Comparison of ENCODE assay signal across 8 cellular contexts in the genomic region with DNA sequence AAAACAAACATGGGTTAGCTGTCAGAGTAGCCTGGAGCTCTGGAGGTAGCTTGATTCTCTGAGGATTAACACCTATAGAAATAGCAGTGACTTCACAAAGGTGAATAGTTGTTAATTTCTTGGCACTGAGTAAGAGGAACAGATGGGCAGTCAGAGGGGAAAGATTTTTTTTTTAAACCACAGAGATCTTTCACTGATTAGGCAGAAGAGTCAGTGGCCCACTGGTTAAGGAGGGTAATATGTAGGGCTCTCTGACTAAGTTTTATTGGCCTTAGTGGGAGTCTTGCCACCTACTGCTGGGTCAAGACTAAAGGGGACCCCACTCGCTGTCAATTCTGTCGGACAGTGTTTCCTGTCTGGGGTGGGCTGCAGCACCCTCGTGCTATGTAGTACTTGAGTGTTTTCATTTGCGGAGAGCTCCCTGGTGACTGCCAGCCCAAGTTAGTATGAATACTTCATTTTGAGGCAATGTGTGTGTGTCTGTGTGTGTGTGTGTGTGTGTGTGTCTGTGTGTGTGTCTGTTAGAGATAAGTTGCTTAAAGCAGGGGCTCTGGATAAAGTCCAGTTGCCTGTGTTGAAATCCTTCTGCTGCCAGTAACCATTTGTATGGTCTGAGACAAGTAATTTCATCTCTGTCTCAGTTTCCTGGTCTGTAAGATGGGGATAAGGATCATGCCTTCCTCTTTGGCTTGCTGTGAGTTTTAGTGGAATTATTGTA.
DNase-seq lines count a peak whose midpoint lies in the region; ATAC-seq and TF ChIP-seq lines count a peak whose summit lies in the region.

No MANE protein-coding gene starts in this region.

- H3K4me1 ChIP-seq in liver (ENCODE audit: control insufficient read depth in 4 of 4, insufficient read depth in 4 of 4, low read length in 3 of 4) (peaks cover 6 to 41% (median 17%) of the 10 kb centered on the region in 4 donors), uterus (no peaks in the 10 kb centered on the region)

- peak; percentile 49 for ATAC-seq in GM21825 (IDR thresholded peaks at IDR 0.05; ENCODE audit: unreplicated experiment)
- ATAC-seq in activated naive CD8-positive, alpha-beta T cell treated with anti-CD3 and anti-CD28 coated beads, Interleukin-2, amount 50 U/mL, for 24 hours: peak; percentile 60

- 71% methylated on average over 4 of the region's 4 CpGs for WGBS in liver

- H3K4me1 Mint-ChIP-seq in activated naive CD8-positive, alpha-beta T cell treated with anti-CD3 and anti-CD28 coated beads, Interleukin-2, amount 50 U/mL, for 24 hours: peaks cover 98% of the 10 kb centered on the region

- H3K9me3 ChIP-seq in liver (ENCODE audit: control insufficient read depth in 4 of 4, low read length in 3 of 4) (no peaks in the 10 kb centered on the region), uterus (no peaks in the 10 kb centered on the region)

- H3K4me3 ChIP-seq in liver (ENCODE audit: low read depth in 1 of 3, low read length in 3 of 3) (no peak overlapping the region), uterus (peak overlapping the region in 1 of 2 donors; percentile 4)

- DNase-seq in NCI-H524 (lab: John Stamatoyannopoulos, UW): peak; percentile 7 to 34
- DNase-seq in NCI-H524 treated with DMSO at 0.1 percent for 48 hours (lab: John Stamatoyannopoulos, UW): no peak
- DNase-seq in M059J (ENCODE audit: low read depth): peak; percentile 88
- DNase-seq in activated naive CD8-positive, alpha-beta T cell treated with anti-CD3 and anti-CD28 coated beads, Interleukin-2, amount 50 U/mL, for 24 hours: peak; percentile 38
- peak; percentile 63 to 83 for DNase-seq in uterus
- DNase-seq in posterior cingulate gyrus: no peak

- H3K27me3 Mint-ChIP-seq in activated naive CD8-positive, alpha-beta T cell treated with anti-CD3 and anti-CD28 coated beads, Interleukin-2, amount 50 U/mL, for 24 hours: no peaks in the 10 kb centered on the region

- H3K36me3 ChIP-seq in liver (ENCODE audit: control insufficient read depth in 4 of 4, insufficient read depth in 3 of 4, low read depth in 1 of 4, low read length in 3 of 4) (no peaks in the 10 kb centered on the region), uterus (no peaks in the 10 kb centered on the region)

- H3K27ac Mint-ChIP-seq in activated naive CD8-positive, alpha-beta T cell treated with anti-CD3 and anti-CD28 coated beads, Interleukin-2, amount 50 U/mL, for 24 hours: peak overlapping the region; percentile 90

- peak overlapping the region; percentile 87 for H3K4me3 Mint-ChIP-seq in activated naive CD8-positive, alpha-beta T cell treated with anti-CD3 and anti-CD28 coated beads, Interleukin-2, amount 50 U/mL, for 24 hours

- H3K9me3 Mint-ChIP-seq in activated naive CD8-positive, alpha-beta T cell treated with anti-CD3 and anti-CD28 coated beads, Interleukin-2, amount 50 U/mL, for 24 hours: no peaks in the 10 kb centered on the region

- peak in 1 of 2 donors; percentile 32 for TF ChIP-seq RAD21 in liver (IDR thresholded peaks at IDR 0.05)

- H3K36me3 Mint-ChIP-seq in activated naive CD8-positive, alpha-beta T cell treated with anti-CD3 and anti-CD28 coated beads, Interleukin-2, amount 50 U/mL, for 24 hours (ENCODE audit: low read depth): peaks cover 37% of the 10 kb centered on the region

- H3K27me3 ChIP-seq in liver (ENCODE audit: control insufficient read depth in 4 of 4, insufficient read depth in 4 of 4, low read length in 3 of 4) (no peaks in the 10 kb centered on the region), uterus (no peaks in the 10 kb centered on the region)

- H3K27ac ChIP-seq in liver (ENCODE audit: low read depth in 1 of 2, low read length in 2 of 2) (peak overlapping the region; percentile 87 to 93), uterus (peak overlapping the region; percentile 90 to 99)

- no peak for TF ChIP-seq POLR2A in uterus (IDR thresholded peaks at IDR 0.05)

- intact Hi-C loops in uterus (cut with DNase I; ENCODE audit: low total_unique reads) (no loop called here), posterior cingulate gyrus (cut with DNase I) (no loop called here)

- H3K9ac ChIP-seq in liver (ENCODE audit: low read depth in 1 of 2, low read length in 2 of 2): peak overlapping the region in 1 of 2 donors; percentile 10

- no peak for TF ChIP-seq CTCF in liver (IDR thresholded peaks at IDR 0.05; ENCODE audit: low read depth, low read length, missing input control)
- TF ChIP-seq CTCF in uterus (IDR thresholded peaks at IDR 0.05): no peak

TF ChIP-seq in liver, 16 proteins besides CTCF, POLR2A, EP300 and RAD21:
- TF ChIP-seq YY1 (IDR thresholded peaks at IDR 0.05) (no peak), RXRA (IDR thresholded peaks at IDR 0.05) (peak in 1 of 2 donors; percentile 30), HNF4A (conservative IDR thresholded peaks at IDR 0.05) (peak; percentile 69 to 88), JUND (IDR thresholded peaks at IDR 0.05) (no peak), SP1 (IDR thresholded peaks at IDR 0.05) (peak; percentile 61), HNF4G (IDR thresholded peaks at IDR 0.05) (peak; percentile 58)
- TF ChIP-seq, protein P1, sequence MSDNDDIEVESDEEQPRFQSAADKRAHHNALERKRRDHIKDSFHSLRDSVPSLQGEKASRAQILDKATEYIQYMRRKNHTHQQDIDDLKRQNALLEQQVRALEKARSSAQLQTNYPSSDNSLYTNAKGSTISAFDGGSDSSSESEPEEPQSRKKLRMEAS (IDR thresholded peaks at IDR 0.05): no peak
- TF ChIP-seq, protein P2, sequence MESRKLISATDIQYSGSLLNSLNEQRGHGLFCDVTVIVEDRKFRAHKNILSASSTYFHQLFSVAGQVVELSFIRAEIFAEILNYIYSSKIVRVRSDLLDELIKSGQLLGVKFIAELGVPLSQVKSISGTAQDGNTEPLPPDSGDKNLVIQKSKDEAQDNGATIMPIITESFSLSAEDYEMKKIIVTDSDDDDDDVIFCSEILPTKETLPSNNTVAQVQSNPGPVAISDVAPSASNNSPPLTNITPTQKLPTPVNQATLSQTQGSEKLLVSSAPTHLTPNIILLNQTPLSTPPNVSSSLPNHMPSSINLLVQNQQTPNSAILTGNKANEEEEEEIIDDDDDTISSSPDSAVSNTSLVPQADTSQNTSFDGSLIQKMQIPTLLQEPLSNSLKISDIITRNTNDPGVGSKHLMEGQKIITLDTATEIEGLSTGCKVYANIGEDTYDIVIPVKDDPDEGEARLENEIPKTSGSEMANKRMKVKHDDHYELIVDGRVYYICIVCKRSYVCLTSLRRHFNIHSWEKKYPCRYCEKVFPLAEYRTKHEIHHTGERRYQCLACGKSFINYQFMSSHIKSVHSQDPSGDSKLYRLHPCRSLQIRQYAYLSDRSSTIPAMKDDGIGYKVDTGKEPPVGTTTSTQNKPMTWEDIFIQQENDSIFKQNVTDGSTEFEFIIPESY (IDR thresholded peaks at IDR 0.05): no peak
TF ChIP-seq in liver: peak in this region for 4.

Comparison
In these comparisons a context has a peak if more than half of its experiments do, and no peak if none do; other contexts are left out.
1. DNase-seq: peak in NCI-H524 (2 of 2), M059J (single experiment), activated naive CD8-positive, alpha-beta T cell treated with anti-CD3 and anti-CD28 coated beads, Interleukin-2, amount 50 U/mL, for 24 hours (single experiment) and uterus (2 of 2); none in NCI-H524 treated with DMSO at 0.1 percent for 48 hours (single experiment) and posterior cingulate gyrus (0 of 10).